Comparison of ENCODE assay signal across 1 cellular context in the genomic region with DNA sequence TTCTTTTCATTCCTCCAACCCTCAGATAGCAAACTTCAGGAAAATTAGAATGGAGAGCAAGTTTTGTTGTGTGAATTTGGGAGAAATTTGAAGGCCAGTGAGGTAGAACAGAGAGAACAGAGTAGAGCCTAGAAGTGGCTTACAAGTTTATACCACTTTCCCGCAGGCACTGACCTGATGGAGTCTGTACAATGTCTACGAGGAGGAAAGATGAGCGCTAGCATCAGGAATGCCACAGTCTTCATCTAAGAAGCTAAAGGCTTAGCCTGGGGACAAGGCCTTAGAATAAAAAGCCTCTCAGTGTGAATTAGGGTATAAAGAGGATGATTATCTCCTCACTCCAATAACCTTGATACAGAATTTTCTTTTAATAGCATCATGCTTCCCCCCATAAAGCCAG.
TF ChIP-seq lines count a peak whose summit lies in the region.

No MANE protein-coding gene starts in this region.

TF ChIP-seq in IMR-90, 13 proteins besides CTCF, POLR2A, EP300 and RAD21:
- TF ChIP-seq MAFK (IDR thresholded peaks at IDR 0.05; ENCODE audit: low read depth, low read length) = no peak
- no peak for TF ChIP-seq CEBPB (IDR thresholded peaks at IDR 0.05; ENCODE audit: low read depth, low read length)
- no peak for TF ChIP-seq MXI1 (IDR thresholded peaks at IDR 0.05; ENCODE audit: borderline replicate concordance, low read depth, low read length)
- no peak for TF ChIP-seq RFX5 (IDR thresholded peaks at IDR 0.05; ENCODE audit: low read depth, low read length)
- no peak for TF ChIP-seq USF2 (IDR thresholded peaks at IDR 0.05; ENCODE audit: low read depth, low read length)
- no peak for TF ChIP-seq NFE2L2 (IDR thresholded peaks at IDR 0.05; ENCODE audit: low read depth, low read length)
- TF ChIP-seq CHD1 (IDR thresholded peaks at IDR 0.05; ENCODE audit: low read depth, low read length) = no peak
- TF ChIP-seq FOS (IDR thresholded peaks at IDR 0.05; ENCODE audit: low read depth, low read length) = no peak
- TF ChIP-seq ELK1 (IDR thresholded peaks at IDR 0.05; ENCODE audit: borderline replicate concordance, low read depth, low read length) = no peak
- TF ChIP-seq MAZ (IDR thresholded peaks at IDR 0.05; ENCODE audit: borderline replicate concordance, low read depth, low read length) = no peak
- TF ChIP-seq SMC3 (IDR thresholded peaks at IDR 0.05; ENCODE audit: low read depth, low read length) = no peak
- no peak for TF ChIP-seq BHLHE40 (IDR thresholded peaks at IDR 0.05; ENCODE audit: low read depth, low read length)
- no peak for TF ChIP-seq RCOR1 (IDR thresholded peaks at IDR 0.05; ENCODE audit: insufficient replicate concordance, low read length)
